ENCODE assay signal across 13 cellular contexts in genomic region chr13:28641600-28641926, GRCh38. TPM values are rescaled to one million over a fixed set of nuclear protein-coding genes. Genes with fewer than 3 reads are reported as not detected.
DNase-seq lines count a peak whose midpoint lies in the region; ATAC-seq and TF ChIP-seq lines count a peak whose summit lies in the region.
"Had no signal": no experiment of that assay in that cellular context is flagged by ENCODE, and none has a peak within 500 bp of the region (broad histone marks: within the 10 kb centered on the region; RNA-seq: fewer than 3 reads in every experiment).

No MANE protein-coding gene starts in this region.

- peak overlapping the region; percentile 89 for H3K27ac Mint-ChIP-seq in stimulated activated naive B cell treated with anti-CD40 and anti-IgM and Interleukin-4, amounts not matched to agents 10 μg/mL and 1 μg/mL and 100 μg/mL, for 72 hours
- no peak overlapping the region for H3K27ac Mint-ChIP-seq in progenitor cell of endocrine pancreas
- H3K27ac Mint-ChIP-seq: activated CD8-positive, alpha-beta memory T cell treated with anti-CD3 and anti-CD28 coated beads, Interleukin-2, amount 10 ng/mL, durations not matched to agents 7 days and 5 days; HFFc6 had no signal

- no peak for TF ChIP-seq CTCF in heart left ventricle (IDR thresholded peaks at IDR 0.05)
- TF ChIP-seq CTCF in progenitor cell of endocrine pancreas (IDR thresholded peaks at IDR 0.05; ENCODE audit: unreplicated experiment), result no peak

- intact Hi-C loops in heart left ventricle (cut with DNase I) (loop anchor here in 2 of 10 donors (2.0 kb wide), 2 partner anchors 15 to 17 kb away; partner anchors contain the start of gene POMP (in 1 of the 2)), left ventricle myocardium superior (cut with micrococcal nuclease) (no loop called here)

- H3K27ac ChIP-seq in heart left ventricle, result peak overlapping the region in 11 of 12 donors; percentile 26 to 79 (median 69)

- no peaks in the 10 kb centered on the region for H3K27me3 Mint-ChIP-seq in stimulated activated naive B cell treated with anti-CD40 and anti-IgM and Interleukin-4, amounts not matched to agents 10 μg/mL and 1 μg/mL and 100 μg/mL, for 72 hours
- peaks cover 9% of the 10 kb centered on the region for H3K27me3 Mint-ChIP-seq in progenitor cell of endocrine pancreas

- ATAC-seq in heart left ventricle (no peak), left ventricle myocardium superior (no peak), HG02642 (IDR thresholded peaks at IDR 0.05; ENCODE audit: poor library complexity, unreplicated experiment) (peak; percentile 83), HG03575 (IDR thresholded peaks at IDR 0.05; ENCODE audit: extremely low read depth, insufficient number of reproducible peaks, low FRiP score, unreplicated experiment) (peak; percentile 33)
- ATAC-seq in stimulated activated naive B cell treated with anti-CD40 and anti-IgM and Interleukin-4, amounts not matched to agents 10 μg/mL and 1 μg/mL and 100 μg/mL, for 72 hours (replicated peaks), result peak; percentile 72 to 75
- ATAC-seq: activated CD8-positive, alpha-beta memory T cell treated with anti-CD3 and anti-CD28 coated beads, Interleukin-2, amount 10 ng/mL, durations not matched to agents 7 days and 5 days had no signal

- H3K36me3 Mint-ChIP-seq in stimulated activated naive B cell treated with anti-CD40 and anti-IgM and Interleukin-4, amounts not matched to agents 10 μg/mL and 1 μg/mL and 100 μg/mL, for 72 hours, result peaks cover 2 to 9% of the 10 kb centered on the region in 2 donors
- peaks cover 2% of the 10 kb centered on the region for H3K36me3 Mint-ChIP-seq in progenitor cell of endocrine pancreas (ENCODE audit: insufficient read depth)
- H3K36me3 Mint-ChIP-seq: activated CD8-positive, alpha-beta memory T cell treated with anti-CD3 and anti-CD28 coated beads, Interleukin-2, amount 10 ng/mL, durations not matched to agents 7 days and 5 days had no signal

- no peaks in the 10 kb centered on the region for H3K27me3 ChIP-seq in heart left ventricle

- H3K9me3 Mint-ChIP-seq in stimulated activated naive B cell treated with anti-CD40 and anti-IgM and Interleukin-4, amounts not matched to agents 10 μg/mL and 1 μg/mL and 100 μg/mL, for 72 hours, result no peaks in the 10 kb centered on the region
- H3K9me3 Mint-ChIP-seq in progenitor cell of endocrine pancreas (ENCODE audit: low read depth), result peaks cover 4% of the 10 kb centered on the region
- H3K9me3 Mint-ChIP-seq: central memory CD8-positive, alpha-beta T cell had no signal

- H3K4me3 ChIP-seq in heart left ventricle, result no peak overlapping the region

- H3K36me3 ChIP-seq in heart left ventricle, result no peaks in the 10 kb centered on the region

- peaks cover 34 to 65% of the 10 kb centered on the region in 2 donors for H3K4me1 Mint-ChIP-seq in stimulated activated naive B cell treated with anti-CD40 and anti-IgM and Interleukin-4, amounts not matched to agents 10 μg/mL and 1 μg/mL and 100 μg/mL, for 72 hours
- H3K4me1 Mint-ChIP-seq in progenitor cell of endocrine pancreas (ENCODE audit: low read depth), result peaks cover 8% of the 10 kb centered on the region

- TF ChIP-seq POLR2A in heart left ventricle (IDR thresholded peaks at IDR 0.05), result no peak

- DNase-seq in heart left ventricle, result no peak
- no peak for DNase-seq in left ventricle myocardium superior
- DNase-seq in stimulated activated naive B cell treated with anti-CD40 and anti-IgM and Interleukin-4, amounts not matched to agents 10 μg/mL and 1 μg/mL and 100 μg/mL, for 72 hours, result peak; percentile 47
- DNase-seq in amygdala (lab: John Stamatoyannopoulos, UW), result no peak
- DNase-seq in progenitor cell of endocrine pancreas (ENCODE audit: low spot score, unreplicated experiment), result no peak
- DNase-seq in SK-N-DZ (ENCODE audit: low spot score), result no peak
- DNase-seq: activated CD8-positive, alpha-beta memory T cell treated with anti-CD3 and anti-CD28 coated beads, Interleukin-2, amount 10 ng/mL, durations not matched to agents 7 days and 5 days; HFFc6; NCI-H1417 treated with DMSO at 0.1 percent for 48 hours; SIG-M5 had no signal

- no peaks in the 10 kb centered on the region for H3K9me3 ChIP-seq in heart left ventricle

- H3K4me3 Mint-ChIP-seq in stimulated activated naive B cell treated with anti-CD40 and anti-IgM and Interleukin-4, amounts not matched to agents 10 μg/mL and 1 μg/mL and 100 μg/mL, for 72 hours, result peak overlapping the region; percentile 36 to 37
- H3K4me3 Mint-ChIP-seq in progenitor cell of endocrine pancreas (ENCODE audit: low read depth), result no peak overlapping the region
- H3K4me3 Mint-ChIP-seq: activated CD8-positive, alpha-beta memory T cell treated with anti-CD3 and anti-CD28 coated beads, Interleukin-2, amount 10 ng/mL, durations not matched to agents 7 days and 5 days; central memory CD8-positive, alpha-beta T cell had no signal

- 56 to 73% (median 69%) methylated on average over 3 of the region's 3 CpGs for WGBS in heart left ventricle, 4 donors

- peaks cover 0 to 35% (median 8%) of the 10 kb centered on the region in 12 donors for H3K4me1 ChIP-seq in heart left ventricle

RNA-seq across cellular contexts. Expression of gene POMP, which starts 17.4 kb away (rescaled TPM):
- 100 to 1,000 TPM in 5 of 9 donors, 10 to 100 TPM in 4; 87.8 to 120 (median 102) TPM for total RNA-seq in heart left ventricle
- polyA plus RNA-seq in heart left ventricle, result 100 to 1,000 TPM; 134 to 149 TPM
- total RNA-seq in left ventricle myocardium superior, result 113 TPM
- total RNA-seq in progenitor cell of endocrine pancreas, result 58.9 and 60.9 TPM in 2 replicates
- 73.4 and 83.5 TPM in 2 replicates for polyA plus RNA-seq in SK-N-DZ (2014; cell fraction: cytosol; rRNA removed)
- polyA plus RNA-seq in SK-N-DZ (2014; cell fraction: nucleus; rRNA removed), result 43.1 and 71.6 TPM in 2 replicates

Comparison
In these comparisons a context has a peak if more than half of its experiments do, and no peak if none do; other contexts are left out.
1. ATAC-seq: peak in HG02642 (single experiment), HG03575 (single experiment) and stimulated activated naive B cell treated with anti-CD40 and anti-IgM and Interleukin-4, amounts not matched to agents 10 μg/mL and 1 μg/mL and 100 μg/mL, for 72 hours (2 of 2); none in heart left ventricle (0 of 4) and left ventricle myocardium superior (single experiment).